19 cellular contexts compared by ENCODE assay signal in genomic region chr13:24893863-24894262, GRCh38.
DNase-seq lines count a peak whose midpoint lies in the region; TF ChIP-seq lines count a peak whose summit lies in the region.
"Had no signal": no experiment of that assay in that cellular context is flagged by ENCODE, and none has a peak within 500 bp of the region (broad histone marks: within the 10 kb centered on the region; RNA-seq: fewer than 3 reads in every experiment).

No MANE protein-coding gene starts in this region.

- no peak overlapping the region for H3K4me3 ChIP-seq in BE2C (ENCODE audit: low read depth, low read length)
- H3K4me3 ChIP-seq: GM12878, GM23338 had no signal

- peaks cover 27% of the 10 kb centered on the region for H3K36me3 ChIP-seq in BE2C

- H3K4me3 Mint-ChIP-seq in nephron progenitor cell, result no peak overlapping the region
- H3K4me3 Mint-ChIP-seq: CD14-positive monocyte, GM23338 had no signal

- no peaks in the 10 kb centered on the region for H3K4me1 ChIP-seq in BE2C

- H3K4me1 Mint-ChIP-seq in nephron progenitor cell, result peaks cover 7% of the 10 kb centered on the region
- H3K4me1 Mint-ChIP-seq: CD14-positive monocyte had no signal

- H3K27me3 ChIP-seq in BE2C, result no peaks in the 10 kb centered on the region

- DNase-seq in NCI-H748 (lab: John Stamatoyannopoulos, UW; ENCODE audit: unreplicated experiment) (peak; percentile 30), NCI-H748 treated with DMSO at 0.1 percent for 48 hours (lab: John Stamatoyannopoulos, UW) (no peak), BE2C (peak; percentile 23), NCI-H69 (lab: John Stamatoyannopoulos, UW) (peak; percentile 1), nephron progenitor cell (no peak), NCI-H1417 treated with DMSO at 0.1 percent for 48 hours (lab: John Stamatoyannopoulos, UW) (no peak), GM19238 (ENCODE audit: insufficient read length, low spot score) (no peak)
- DNase-seq in stimulated activated CD4-positive, alpha-beta T cell treated with anti-CD3 and anti-CD28 coated beads, Interleukin-1b, Interleukin-23, amount 100 ng/mL, for 48 hours, result no peak
- DNase-seq: AML-193, GF-D8, HCEC 1CT, KG1, NCI-H187 treated with DMSO at 0.1 percent for 48 hours, NCI-H2227 treated with DMSO at 0.1 percent for 48 hours, OCI-M1, Right ventricle myocardium superior had no signal

- H3K9me3 ChIP-seq in BE2C, result no peaks in the 10 kb centered on the region

- peak overlapping the region; percentile 75 for H3K27ac Mint-ChIP-seq in nephron progenitor cell

- H3K27me3 Mint-ChIP-seq in nephron progenitor cell (ENCODE audit: low read depth, poor library complexity), result no peaks in the 10 kb centered on the region

- H3K36me3 Mint-ChIP-seq in nephron progenitor cell (ENCODE audit: low read depth), result peaks cover 66% of the 10 kb centered on the region

- TF ChIP-seq CTCF in BE2C (IDR thresholded peaks at IDR 0.05; ENCODE audit: low read depth, low read length) (no peak), nephron progenitor cell (IDR thresholded peaks at IDR 0.05) (no peak)

- H3K9me3 Mint-ChIP-seq in nephron progenitor cell, result no peaks in the 10 kb centered on the region
- H3K9me3 Mint-ChIP-seq: GM23338 had no signal

Comparison
In these comparisons a context has a peak if more than half of its experiments do, and no peak if none do; other contexts are left out.
1. DNase-seq: peak in NCI-H748 (single experiment), BE2C (single experiment) and NCI-H69 (single experiment); none in NCI-H748 treated with DMSO at 0.1 percent for 48 hours (single experiment), nephron progenitor cell (single experiment), NCI-H1417 treated with DMSO at 0.1 percent for 48 hours (single experiment), stimulated activated CD4-positive, alpha-beta T cell treated with anti-CD3 and anti-CD28 coated beads, Interleukin-1b, Interleukin-23, amount 100 ng/mL, for 48 hours (single experiment) and GM19238 (single experiment).